Comparison of ENCODE assay signal across 15 cellular contexts in genomic region chr14:55389330-55389729, GRCh38. TPM values are rescaled to one million over a fixed set of nuclear protein-coding genes. Genes with fewer than 3 reads are reported as not detected.
A peak's percentile ranks its signal among the peaks of the same experiment; 100 is the strongest.
DNase-seq lines count a peak whose midpoint lies in the region; ATAC-seq and TF ChIP-seq lines count a peak whose summit lies in the region.
"Had no signal": no experiment of that assay in that cellular context is flagged by ENCODE, and none has a peak within 500 bp of the region (broad histone marks: within the 10 kb centered on the region; RNA-seq: fewer than 3 reads in every experiment).

No MANE protein-coding gene starts in this region.

- WGBS in body of pancreas, 2 donors = 88 to 90% methylated on average over 4 of the region's 4 CpGs
- WGBS in esophagus squamous epithelium, 2 donors = 59 to 77% methylated on average over 4 of the region's 4 CpGs

- H3K9me3 Mint-ChIP-seq in activated naive CD8-positive, alpha-beta T cell (ENCODE audit: low read depth) = peaks cover 3% of the 10 kb centered on the region
- H3K9me3 Mint-ChIP-seq: naive thymus-derived CD8-positive, alpha-beta T cell had no signal

- H3K4me3 ChIP-seq in foreskin fibroblast (ENCODE audit: low read depth in 1 of 2, low read length in 2 of 2) (no peak overlapping the region), body of pancreas (no peak overlapping the region), esophagus squamous epithelium (no peak overlapping the region)
- H3K4me3 ChIP-seq: BLaER1 had no signal

- peaks cover 38% of the 10 kb centered on the region for H3K4me1 Mint-ChIP-seq in activated naive CD8-positive, alpha-beta T cell (ENCODE audit: low read depth)

- intact Hi-C loops in body of pancreas (cut with DNase I) = no loop called here
- intact Hi-C loops in esophagus squamous epithelium (cut with DNase I) = no loop called here

- TF ChIP-seq CTCF in foreskin fibroblast (IDR thresholded peaks at IDR 0.05; ENCODE audit: low read depth, low read length) (no peak), body of pancreas (IDR thresholded peaks at IDR 0.05) (no peak), esophagus squamous epithelium (IDR thresholded peaks at IDR 0.05) (no peak)

- no peaks in the 10 kb centered on the region for H3K27me3 Mint-ChIP-seq in activated naive CD8-positive, alpha-beta T cell
- H3K27me3 Mint-ChIP-seq: naive thymus-derived CD8-positive, alpha-beta T cell had no signal

- no peak for ATAC-seq in body of pancreas
- ATAC-seq: activated CD4-positive, CD25-positive, alpha-beta regulatory T cell treated with anti-CD3 and anti-CD28 coated beads, Interleukin-2, amount 50 U/mL, for 24 hours; left lobe of liver; naive thymus-derived CD8-positive, alpha-beta T cell had no signal

- H3K4me1 ChIP-seq in body of pancreas = no peaks in the 10 kb centered on the region
- H3K4me1 ChIP-seq in esophagus squamous epithelium = no peaks in the 10 kb centered on the region
- H3K4me1 ChIP-seq: BLaER1 had no signal

- TF ChIP-seq POLR2A in body of pancreas (IDR thresholded peaks at IDR 0.05) (no peak), esophagus squamous epithelium (IDR thresholded peaks at IDR 0.05) (no peak)

- H3K27me3 ChIP-seq in body of pancreas = no peaks in the 10 kb centered on the region
- no peaks in the 10 kb centered on the region for H3K27me3 ChIP-seq in esophagus squamous epithelium
- H3K27me3 ChIP-seq: BLaER1 had no signal

- peaks cover 0 to 5% of the 10 kb centered on the region in 2 donors for H3K36me3 ChIP-seq in body of pancreas (replicated peaks in 1 of 2; ENCODE audit: insufficient read depth in 1 of 2, low read depth in 2 of 2)
- peaks cover 0 to 91% (median 0%) of the 10 kb centered on the region in 3 donors for H3K36me3 ChIP-seq in esophagus squamous epithelium

- H3K36me3 Mint-ChIP-seq in activated naive CD8-positive, alpha-beta T cell = peaks cover 22% of the 10 kb centered on the region

- H3K27ac Mint-ChIP-seq in activated naive CD8-positive, alpha-beta T cell = peak overlapping the region; percentile 66

- DNase-seq in A172 (ENCODE audit: low spot score) = peak; percentile 65
- DNase-seq in GM04503 (ENCODE audit: low read depth) = peak; percentile 60
- peak; percentile 74 to 86 for DNase-seq in foreskin fibroblast
- no peak for DNase-seq in body of pancreas
- no peak for DNase-seq in NCI-H345 (lab: John Stamatoyannopoulos, UW)
- no peak for DNase-seq in esophagus squamous epithelium (lab: John Stamatoyannopoulos, UW)
- DNase-seq in activated effector memory CD4-positive, alpha-beta T cell treated with Interleukin-2 at 50 U/mL for 16 hours = no peak
- DNase-seq: cerebellar nuclear complex; Kasumi-1; naive thymus-derived CD8-positive, alpha-beta T cell; NCI-H2029 had no signal

- H3K9me3 ChIP-seq in body of pancreas = no peaks in the 10 kb centered on the region
- no peaks in the 10 kb centered on the region for H3K9me3 ChIP-seq in esophagus squamous epithelium
- H3K9me3 ChIP-seq: BLaER1 had no signal

- no peak overlapping the region for H3K27ac ChIP-seq in body of pancreas
- no peak overlapping the region for H3K27ac ChIP-seq in esophagus squamous epithelium
- H3K27ac ChIP-seq: BLaER1 had no signal

- no peak overlapping the region for H3K4me3 Mint-ChIP-seq in activated naive CD8-positive, alpha-beta T cell
- H3K4me3 Mint-ChIP-seq: naive thymus-derived CD8-positive, alpha-beta T cell had no signal

RNA-seq across cellular contexts. Expression of gene ATG14, which starts 22.3 kb away (rescaled TPM):
- 9.5 and 11.9 TPM in 2 replicates for total RNA-seq in A172 (2014; rRNA removed; shearing (Covaris generic))
- 10 to 100 TPM; 10.6 to 10.9 TPM for total RNA-seq in body of pancreas
- total RNA-seq in esophagus squamous epithelium = 10 to 100 TPM in 1 of 4 donors, 1 to 10 TPM in 3; 4.6 to 12.8 (median 7.5) TPM

RNA-seq across cellular contexts. Expression of gene TBPL2, which starts 51.1 kb away (rescaled TPM):
- not detected in 2 replicates for total RNA-seq in A172 (2014; rRNA removed; shearing (Covaris generic))
- total RNA-seq in body of pancreas (not detected), esophagus squamous epithelium (not detected)
- total RNA-seq: left lobe of liver; naive thymus-derived CD8-positive, alpha-beta T cell had no signal

Comparison
In these comparisons a context has a peak if more than half of its experiments do, and no peak if none do; other contexts are left out.
1. DNase-seq: peak in A172 (single experiment), GM04503 (single experiment) and foreskin fibroblast (2 of 2); none in body of pancreas (0 of 4), NCI-H345 (single experiment), esophagus squamous epithelium (single experiment) and activated effector memory CD4-positive, alpha-beta T cell treated with Interleukin-2 at 50 U/mL for 16 hours (single experiment).